ENCODE assay signal across 14 cellular contexts in the genomic region with DNA sequence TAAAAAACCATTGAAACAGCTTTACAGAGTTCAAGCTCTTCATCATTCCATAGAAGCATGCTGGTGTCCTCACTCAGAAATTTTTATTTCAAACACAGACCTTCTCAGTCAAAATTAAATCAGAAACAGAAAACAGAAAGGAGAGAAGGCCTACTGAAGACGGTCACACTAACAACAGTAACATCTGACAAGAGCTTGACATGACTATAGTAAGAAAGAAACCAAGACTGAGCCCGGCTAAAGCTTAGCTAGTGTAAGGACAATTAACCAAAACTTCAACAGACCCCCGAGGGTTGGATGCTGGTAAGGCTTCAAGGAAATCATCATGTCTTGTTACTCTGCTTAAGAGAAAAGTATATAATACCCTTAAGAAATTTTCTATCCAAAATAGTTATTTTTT. TPM values are rescaled to one million over a fixed set of nuclear protein-coding genes. Genes with fewer than 3 reads are reported as not detected.
DNase-seq lines count a peak whose midpoint lies in the region; ATAC-seq and TF ChIP-seq lines count a peak whose summit lies in the region.
"Had no signal": no experiment of that assay in that cellular context is flagged by ENCODE, and none has a peak within 500 bp of the region (broad histone marks: within the 10 kb centered on the region; RNA-seq: fewer than 3 reads in every experiment).

No MANE protein-coding gene starts in this region.

- no peak for DNase-seq in activated CD4-positive, alpha-beta T cell treated with anti-CD3 and anti-CD28 coated beads for 36 hours
- DNase-seq in activated CD4-positive, alpha-beta T cell treated with anti-CD3 and anti-CD28 coated beads, Interleukin-2, amount 10 ng/mL, durations not matched to agents 7 days and 5 days: no peak
- DNase-seq in MV-4-11 (lab: John Stamatoyannopoulos, UW): no peak
- DNase-seq in HUDEP-2 (lab: John Stamatoyannopoulos, UW; ENCODE audit: unreplicated experiment in 76 of 76): no peak
- DNase-seq in posterior cingulate gyrus: no peak
- DNase-seq: DMS79 treated with DMSO at 0.1 percent for 48 hours; gastrocnemius medialis; MG63; NK-92 treated with Interleukin-12 subunit alpha and Interleukin-12 subunit beta, amount 100 ng/mL, for 24 hours had no signal

- TF ChIP-seq CTCF in neutrophil (IDR thresholded peaks at IDR 0.05): no peak

- no peak overlapping the region for H3K27ac Mint-ChIP-seq in activated CD4-positive, alpha-beta T cell treated with anti-CD3 and anti-CD28 coated beads for 36 hours
- H3K27ac Mint-ChIP-seq in activated CD4-positive, alpha-beta T cell treated with anti-CD3 and anti-CD28 coated beads, Interleukin-2, amount 10 ng/mL, durations not matched to agents 7 days and 5 days: no peak overlapping the region

- peaks cover 12% of the 10 kb centered on the region for H3K36me3 Mint-ChIP-seq in activated CD4-positive, alpha-beta T cell treated with anti-CD3 and anti-CD28 coated beads for 36 hours (ENCODE audit: low read depth)
- H3K36me3 Mint-ChIP-seq in activated CD4-positive, alpha-beta T cell treated with anti-CD3 and anti-CD28 coated beads, Interleukin-2, amount 10 ng/mL, durations not matched to agents 7 days and 5 days (ENCODE audit: low read depth): peaks cover 23% of the 10 kb centered on the region

- no peaks in the 10 kb centered on the region for H3K9me3 Mint-ChIP-seq in activated CD4-positive, alpha-beta T cell treated with anti-CD3 and anti-CD28 coated beads for 36 hours (ENCODE audit: low read depth)
- no peaks in the 10 kb centered on the region for H3K9me3 Mint-ChIP-seq in activated CD4-positive, alpha-beta T cell treated with anti-CD3 and anti-CD28 coated beads, Interleukin-2, amount 10 ng/mL, durations not matched to agents 7 days and 5 days

- POLR2A ChIA-PET in activated CD4-positive, alpha-beta T cell treated with anti-CD3 and anti-CD28 coated beads for 36 hours (lab: Charles Lee): interaction anchor here (0.6 to 0.7 kb wide), 2 partner anchors 106 to 733 kb away, joined by 3 read pairs; no protein-coding TSS in a partner anchor
- POLR2A ChIA-PET in activated CD4-positive, alpha-beta T cell treated with anti-CD3 and anti-CD28 coated beads, Interleukin-2, amount 10 ng/mL, durations not matched to agents 7 days and 5 days (lab: Charles Lee): interaction anchor here (0.6 kb wide), 1 partner anchor 31 kb away, joined by 3 read pairs; no protein-coding TSS in a partner anchor

- peaks cover 22% of the 10 kb centered on the region for H3K36me3 ChIP-seq in neutrophil
- H3K36me3 ChIP-seq: gastrocnemius medialis, MG63 had no signal

- H3K4me1 Mint-ChIP-seq in activated CD4-positive, alpha-beta T cell treated with anti-CD3 and anti-CD28 coated beads for 36 hours: peaks cover 70% of the 10 kb centered on the region
- peaks cover 29% of the 10 kb centered on the region for H3K4me1 Mint-ChIP-seq in activated CD4-positive, alpha-beta T cell treated with anti-CD3 and anti-CD28 coated beads, Interleukin-2, amount 10 ng/mL, durations not matched to agents 7 days and 5 days

- CTCF ChIA-PET in activated CD4-positive, alpha-beta T cell treated with anti-CD3 and anti-CD28 coated beads for 36 hours (lab: Charles Lee): interaction anchor here (1.3 kb wide), 1 partner anchor 11 kb away, joined by 4 read pairs; no protein-coding TSS in a partner anchor
- CTCF ChIA-PET in activated CD4-positive, alpha-beta T cell treated with anti-CD3 and anti-CD28 coated beads, Interleukin-2, amount 10 ng/mL, durations not matched to agents 7 days and 5 days (lab: Charles Lee): interaction anchor here (0.6 kb wide), 1 partner anchor 57 kb away, joined by 3 read pairs; no protein-coding TSS in a partner anchor

- no peak overlapping the region for H3K4me3 ChIP-seq in neutrophil (ENCODE audit: low read depth in 1 of 2, low read length in 1 of 2)
- H3K4me3 ChIP-seq: gastrocnemius medialis, MG63 had no signal

- H3K4me3 Mint-ChIP-seq in activated CD4-positive, alpha-beta T cell treated with anti-CD3 and anti-CD28 coated beads for 36 hours: no peak overlapping the region
- H3K4me3 Mint-ChIP-seq in activated CD4-positive, alpha-beta T cell treated with anti-CD3 and anti-CD28 coated beads, Interleukin-2, amount 10 ng/mL, durations not matched to agents 7 days and 5 days: no peak overlapping the region

- no peaks in the 10 kb centered on the region for H3K9me3 ChIP-seq in neutrophil
- H3K9me3 ChIP-seq: gastrocnemius medialis, MG63 had no signal

- intact Hi-C loops in activated CD4-positive, alpha-beta T cell treated with anti-CD3 and anti-CD28 coated beads for 36 hours (cut with DNase I, micrococcal nuclease): no loop called here
- intact Hi-C loops in posterior cingulate gyrus (cut with DNase I): no loop called here

- H3K27me3 Mint-ChIP-seq in activated CD4-positive, alpha-beta T cell treated with anti-CD3 and anti-CD28 coated beads for 36 hours: no peaks in the 10 kb centered on the region
- no peaks in the 10 kb centered on the region for H3K27me3 Mint-ChIP-seq in activated CD4-positive, alpha-beta T cell treated with anti-CD3 and anti-CD28 coated beads, Interleukin-2, amount 10 ng/mL, durations not matched to agents 7 days and 5 days

- no peaks in the 10 kb centered on the region for H3K27me3 ChIP-seq in neutrophil
- H3K27me3 ChIP-seq: gastrocnemius medialis, MG63 had no signal

- peak overlapping the region; percentile 35 for H3K27ac ChIP-seq in neutrophil
- H3K27ac ChIP-seq: 22Rv1, gastrocnemius medialis had no signal

- ATAC-seq in activated CD4-positive, alpha-beta T cell treated with anti-CD3 and anti-CD28 coated beads for 36 hours: peak; percentile 38
- ATAC-seq in GM21723 (IDR thresholded peaks at IDR 0.05; ENCODE audit: unreplicated experiment) (peak; percentile 65), HG03378 (IDR thresholded peaks at IDR 0.05; ENCODE audit: unreplicated experiment) (peak; percentile 45)
- ATAC-seq: gastrocnemius medialis, sciatic nerve had no signal

- H3K4me1 ChIP-seq in neutrophil (ENCODE audit: control insufficient read depth in 1 of 2, insufficient read depth in 1 of 2, low read depth in 1 of 2, low read length in 1 of 2): peaks cover 9 to 13% of the 10 kb centered on the region in 2 experiments

RNA-seq across cellular contexts. Expression of a gene that starts 38.6 kb away (rescaled TPM):
- 100 to 1,000 TPM; 123 to 136 TPM for total RNA-seq in activated CD4-positive, alpha-beta T cell treated with anti-CD3 and anti-CD28 coated beads for 36 hours
- 100 to 1,000 TPM; 128 to 168 TPM for total RNA-seq in activated CD4-positive, alpha-beta T cell treated with anti-CD3 and anti-CD28 coated beads, Interleukin-2, amount 10 ng/mL, durations not matched to agents 7 days and 5 days
